ENCODE assay signal across 1 cellular context in the genomic region with DNA sequence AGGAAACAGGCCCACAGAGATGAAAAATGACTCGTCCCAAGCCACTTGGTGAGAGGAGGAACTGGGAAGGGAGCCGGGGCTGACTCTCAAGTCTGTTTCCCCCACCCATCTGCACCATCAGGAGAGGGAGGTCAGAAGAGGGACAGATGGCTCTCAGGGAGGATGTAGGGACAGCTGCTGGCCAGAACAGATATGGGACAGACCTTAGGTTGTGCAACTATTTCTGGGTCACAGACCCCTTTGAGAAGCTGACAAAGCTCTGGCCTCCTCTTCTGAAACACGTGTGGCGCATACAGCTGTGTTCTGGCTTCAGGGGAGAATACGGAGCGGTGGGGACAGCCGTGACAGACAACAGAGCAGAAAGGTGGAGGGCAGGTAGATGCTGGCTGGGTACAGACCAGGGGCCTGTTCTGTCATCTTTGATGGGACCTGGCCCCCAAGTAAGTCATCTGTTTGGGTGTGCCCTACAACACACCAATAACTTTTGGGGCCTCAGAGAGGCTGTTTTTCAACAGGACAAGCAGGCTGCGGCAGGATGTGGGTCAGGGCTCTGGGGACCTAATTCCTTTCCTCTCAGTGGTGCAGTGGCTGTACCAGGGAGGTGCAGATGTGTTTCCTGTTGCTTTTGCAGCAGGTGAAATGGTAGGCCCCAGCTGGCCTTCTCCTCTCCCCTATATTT.
TF ChIP-seq lines count a peak whose summit lies in the region.

No MANE protein-coding gene starts in this region.

TF ChIP-seq in K562, 482 proteins besides CTCF, POLR2A, EP300 and RAD21 (continues in another document):
- TF ChIP-seq MCM5 (IDR thresholded peaks at IDR 0.05; ENCODE audit: low read depth) (no peak), ZBED1 (IDR thresholded peaks at IDR 0.05) (no peak), TEAD4 (IDR thresholded peaks at IDR 0.05; ENCODE audit: low read length) (peak; percentile 97), TEAD4 (CRISPR knock-in tag; IDR thresholded peaks at IDR 0.05; ENCODE audit: borderline replicate concordance) (no peak), KHSRP (IDR thresholded peaks at IDR 0.05) (no peak; the same call in 1 of the 2 replicates), MCM7 (IDR thresholded peaks at IDR 0.05) (no peak; a peak in 1 of 4 replicates), PHF8 (IDR thresholded peaks at IDR 0.05; ENCODE audit: borderline replicate concordance, low read length) (no peak; the same call in 1 of the 2 replicates), NFATC3 (IDR thresholded peaks at IDR 0.05) (no peak), TCF3 (CRISPR knock-in tag; IDR thresholded peaks at IDR 0.05) (peak; percentile 99), ZBTB7A (IDR thresholded peaks at IDR 0.05; ENCODE audit: borderline replicate concordance, control insufficient read depth, low read depth, low read length) (peak; percentile 95), ZC3H4 (CRISPR knock-in tag; IDR thresholded peaks at IDR 0.05; ENCODE audit: borderline replicate concordance) (no peak), TAF9B (IDR thresholded peaks at IDR 0.05; ENCODE audit: partially characterized antibody) (no peak), MTF1 (CRISPR knock-in tag; IDR thresholded peaks at IDR 0.05; ENCODE audit: borderline replicate concordance) (no peak), ZNF217 (CRISPR knock-in tag; IDR thresholded peaks at IDR 0.05) (no peak), ZKSCAN1 (IDR thresholded peaks at IDR 0.05; ENCODE audit: low read depth, low read length) (peak; percentile 64; the same call in 1 of the 2 replicates), SAFB (IDR thresholded peaks at IDR 0.05; ENCODE audit: borderline replicate concordance, low read depth, low read length) (no peak), ELF1 (tag; IDR thresholded peaks at IDR 0.05) (no peak), ZNF184 (CRISPR knock-in tag; IDR thresholded peaks at IDR 0.05) (no peak), ZEB2 (IDR thresholded peaks at IDR 0.05) (peak; percentile 72), MYBL2 (IDR thresholded peaks at IDR 0.05; ENCODE audit: low read depth) (no peak), MYBL2 (CRISPR knock-in tag; IDR thresholded peaks at IDR 0.05; ENCODE audit: borderline replicate concordance) (no peak), HCFC1 (IDR thresholded peaks at IDR 0.05; ENCODE audit: low read depth, low read length) (no peak), STAT5B (CRISPR knock-in tag; IDR thresholded peaks at IDR 0.05) (no peak), LEF1 (IDR thresholded peaks at IDR 0.05) (peak; percentile 82), BRD4 (IDR thresholded peaks at IDR 0.05) (no peak), LCOR (CRISPR knock-in tag; IDR thresholded peaks at IDR 0.05) (peak; percentile 79; the same call in 1 of the 2 replicates), ARID1B (IDR thresholded peaks at IDR 0.05) (peak; percentile 97), ZNF274 (IDR thresholded peaks at IDR 0.05; ENCODE audit: borderline replicate concordance, low read depth, low read length) (peak; percentile 29; the same call in 1 of the 2 replicates), ZNF696 (CRISPR knock-in tag; conservative IDR thresholded peaks at IDR 0.05) (no peak), RHOXF2B (CRISPR knock-in tag; conservative IDR thresholded peaks at IDR 0.05) (no peak), FOXK2 (conservative IDR thresholded peaks at IDR 0.05 in 1 of 2, IDR thresholded peaks at IDR 0.05 in 1 of 2; ENCODE audit: low read depth in 2 of 2) (peak in 1 of 2 experiments; percentile 18; a peak in 1 of 4 replicates), HEY1 (CRISPR knock-in tag; IDR thresholded peaks at IDR 0.05; ENCODE audit: borderline replicate concordance) (no peak), ZNF239 (CRISPR knock-in tag; IDR thresholded peaks at IDR 0.05) (no peak; the same call in 1 of the 2 replicates), BRF1 (IDR thresholded peaks at IDR 0.05; ENCODE audit: borderline replicate concordance, extremely low read depth, insufficient read length) (no peak), PRMT5 (CRISPR knock-in tag; IDR thresholded peaks at IDR 0.05) (no peak), RBM17 (IDR thresholded peaks at IDR 0.05; ENCODE audit: borderline replicate concordance, low read depth, low read length) (no peak), SIX5 (IDR thresholded peaks at IDR 0.05; ENCODE audit: borderline replicate concordance in 1 of 2, insufficient read depth in 1 of 2, low read depth in 1 of 2, low read length in 2 of 2) (no peak), ZC3H11A (IDR thresholded peaks at IDR 0.05; ENCODE audit: low read depth, low read length) (no peak), ZNF584 (CRISPR knock-in tag; IDR thresholded peaks at IDR 0.05; ENCODE audit: low read depth) (peak; percentile 85), ILK (tag; IDR thresholded peaks at IDR 0.05; ENCODE audit: borderline replicate concordance, low read depth) (no peak), ZNF830 (CRISPR knock-in tag; IDR thresholded peaks at IDR 0.05) (no peak)
- TF ChIP-seq, protein P1, sequence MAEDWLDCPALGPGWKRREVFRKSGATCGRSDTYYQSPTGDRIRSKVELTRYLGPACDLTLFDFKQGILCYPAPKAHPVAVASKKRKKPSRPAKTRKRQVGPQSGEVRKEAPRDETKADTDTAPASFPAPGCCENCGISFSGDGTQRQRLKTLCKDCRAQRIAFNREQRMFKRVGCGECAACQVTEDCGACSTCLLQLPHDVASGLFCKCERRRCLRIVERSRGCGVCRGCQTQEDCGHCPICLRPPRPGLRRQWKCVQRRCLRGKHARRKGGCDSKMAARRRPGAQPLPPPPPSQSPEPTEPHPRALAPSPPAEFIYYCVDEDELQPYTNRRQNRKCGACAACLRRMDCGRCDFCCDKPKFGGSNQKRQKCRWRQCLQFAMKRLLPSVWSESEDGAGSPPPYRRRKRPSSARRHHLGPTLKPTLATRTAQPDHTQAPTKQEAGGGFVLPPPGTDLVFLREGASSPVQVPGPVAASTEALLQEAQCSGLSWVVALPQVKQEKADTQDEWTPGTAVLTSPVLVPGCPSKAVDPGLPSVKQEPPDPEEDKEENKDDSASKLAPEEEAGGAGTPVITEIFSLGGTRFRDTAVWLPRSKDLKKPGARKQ (CRISPR knock-in tag; IDR thresholded peaks at IDR 0.05): no peak
- TF ChIP-seq, protein P2, sequence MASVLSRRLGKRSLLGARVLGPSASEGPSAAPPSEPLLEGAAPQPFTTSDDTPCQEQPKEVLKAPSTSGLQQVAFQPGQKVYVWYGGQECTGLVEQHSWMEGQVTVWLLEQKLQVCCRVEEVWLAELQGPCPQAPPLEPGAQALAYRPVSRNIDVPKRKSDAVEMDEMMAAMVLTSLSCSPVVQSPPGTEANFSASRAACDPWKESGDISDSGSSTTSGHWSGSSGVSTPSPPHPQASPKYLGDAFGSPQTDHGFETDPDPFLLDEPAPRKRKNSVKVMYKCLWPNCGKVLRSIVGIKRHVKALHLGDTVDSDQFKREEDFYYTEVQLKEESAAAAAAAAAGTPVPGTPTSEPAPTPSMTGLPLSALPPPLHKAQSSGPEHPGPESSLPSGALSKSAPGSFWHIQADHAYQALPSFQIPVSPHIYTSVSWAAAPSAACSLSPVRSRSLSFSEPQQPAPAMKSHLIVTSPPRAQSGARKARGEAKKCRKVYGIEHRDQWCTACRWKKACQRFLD (CRISPR knock-in tag; IDR thresholded peaks at IDR 0.05): peak; percentile 96
- TF ChIP-seq, protein P3, sequence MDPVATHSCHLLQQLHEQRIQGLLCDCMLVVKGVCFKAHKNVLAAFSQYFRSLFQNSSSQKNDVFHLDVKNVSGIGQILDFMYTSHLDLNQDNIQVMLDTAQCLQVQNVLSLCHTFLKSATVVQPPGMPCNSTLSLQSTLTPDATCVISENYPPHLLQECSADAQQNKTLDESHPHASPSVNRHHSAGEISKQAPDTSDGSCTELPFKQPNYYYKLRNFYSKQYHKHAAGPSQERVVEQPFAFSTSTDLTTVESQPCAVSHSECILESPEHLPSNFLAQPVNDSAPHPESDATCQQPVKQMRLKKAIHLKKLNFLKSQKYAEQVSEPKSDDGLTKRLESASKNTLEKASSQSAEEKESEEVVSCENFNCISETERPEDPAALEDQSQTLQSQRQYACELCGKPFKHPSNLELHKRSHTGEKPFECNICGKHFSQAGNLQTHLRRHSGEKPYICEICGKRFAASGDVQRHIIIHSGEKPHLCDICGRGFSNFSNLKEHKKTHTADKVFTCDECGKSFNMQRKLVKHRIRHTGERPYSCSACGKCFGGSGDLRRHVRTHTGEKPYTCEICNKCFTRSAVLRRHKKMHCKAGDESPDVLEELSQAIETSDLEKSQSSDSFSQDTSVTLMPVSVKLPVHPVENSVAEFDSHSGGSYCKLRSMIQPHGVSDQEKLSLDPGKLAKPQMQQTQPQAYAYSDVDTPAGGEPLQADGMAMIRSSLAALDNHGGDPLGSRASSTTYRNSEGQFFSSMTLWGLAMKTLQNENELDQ (CRISPR knock-in tag; IDR thresholded peaks at IDR 0.05; ENCODE audit: borderline replicate concordance): no peak
- TF ChIP-seq, protein P4, sequence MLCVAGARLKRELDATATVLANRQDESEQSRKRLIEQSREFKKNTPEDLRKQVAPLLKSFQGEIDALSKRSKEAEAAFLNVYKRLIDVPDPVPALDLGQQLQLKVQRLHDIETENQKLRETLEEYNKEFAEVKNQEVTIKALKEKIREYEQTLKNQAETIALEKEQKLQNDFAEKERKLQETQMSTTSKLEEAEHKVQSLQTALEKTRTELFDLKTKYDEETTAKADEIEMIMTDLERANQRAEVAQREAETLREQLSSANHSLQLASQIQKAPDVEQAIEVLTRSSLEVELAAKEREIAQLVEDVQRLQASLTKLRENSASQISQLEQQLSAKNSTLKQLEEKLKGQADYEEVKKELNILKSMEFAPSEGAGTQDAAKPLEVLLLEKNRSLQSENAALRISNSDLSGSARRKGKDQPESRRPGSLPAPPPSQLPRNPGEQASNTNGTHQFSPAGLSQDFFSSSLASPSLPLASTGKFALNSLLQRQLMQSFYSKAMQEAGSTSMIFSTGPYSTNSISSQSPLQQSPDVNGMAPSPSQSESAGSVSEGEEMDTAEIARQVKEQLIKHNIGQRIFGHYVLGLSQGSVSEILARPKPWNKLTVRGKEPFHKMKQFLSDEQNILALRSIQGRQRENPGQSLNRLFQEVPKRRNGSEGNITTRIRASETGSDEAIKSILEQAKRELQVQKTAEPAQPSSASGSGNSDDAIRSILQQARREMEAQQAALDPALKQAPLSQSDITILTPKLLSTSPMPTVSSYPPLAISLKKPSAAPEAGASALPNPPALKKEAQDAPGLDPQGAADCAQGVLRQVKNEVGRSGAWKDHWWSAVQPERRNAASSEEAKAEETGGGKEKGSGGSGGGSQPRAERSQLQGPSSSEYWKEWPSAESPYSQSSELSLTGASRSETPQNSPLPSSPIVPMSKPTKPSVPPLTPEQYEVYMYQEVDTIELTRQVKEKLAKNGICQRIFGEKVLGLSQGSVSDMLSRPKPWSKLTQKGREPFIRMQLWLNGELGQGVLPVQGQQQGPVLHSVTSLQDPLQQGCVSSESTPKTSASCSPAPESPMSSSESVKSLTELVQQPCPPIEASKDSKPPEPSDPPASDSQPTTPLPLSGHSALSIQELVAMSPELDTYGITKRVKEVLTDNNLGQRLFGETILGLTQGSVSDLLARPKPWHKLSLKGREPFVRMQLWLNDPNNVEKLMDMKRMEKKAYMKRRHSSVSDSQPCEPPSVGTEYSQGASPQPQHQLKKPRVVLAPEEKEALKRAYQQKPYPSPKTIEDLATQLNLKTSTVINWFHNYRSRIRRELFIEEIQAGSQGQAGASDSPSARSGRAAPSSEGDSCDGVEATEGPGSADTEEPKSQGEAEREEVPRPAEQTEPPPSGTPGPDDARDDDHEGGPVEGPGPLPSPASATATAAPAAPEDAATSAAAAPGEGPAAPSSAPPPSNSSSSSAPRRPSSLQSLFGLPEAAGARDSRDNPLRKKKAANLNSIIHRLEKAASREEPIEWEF (CRISPR knock-in tag; IDR thresholded peaks at IDR 0.05): 0 out of 2 replicates have a peak, but pooled peaks have one; percentile 31
- TF ChIP-seq, protein P5, sequence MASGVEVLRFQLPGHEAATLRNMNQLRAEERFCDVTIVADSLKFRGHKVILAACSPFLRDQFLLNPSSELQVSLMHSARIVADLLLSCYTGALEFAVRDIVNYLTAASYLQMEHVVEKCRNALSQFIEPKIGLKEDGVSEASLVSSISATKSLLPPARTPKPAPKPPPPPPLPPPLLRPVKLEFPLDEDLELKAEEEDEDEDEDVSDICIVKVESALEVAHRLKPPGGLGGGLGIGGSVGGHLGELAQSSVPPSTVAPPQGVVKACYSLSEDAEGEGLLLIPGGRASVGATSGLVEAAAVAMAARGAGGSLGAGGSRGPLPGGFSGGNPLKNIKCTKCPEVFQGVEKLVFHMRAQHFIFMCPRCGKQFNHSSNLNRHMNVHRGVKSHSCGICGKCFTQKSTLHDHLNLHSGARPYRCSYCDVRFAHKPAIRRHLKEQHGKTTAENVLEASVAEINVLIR (CRISPR knock-in tag; IDR thresholded peaks at IDR 0.05): 0 out of 2 replicates have a peak, but pooled peaks have one; percentile 29
- TF ChIP-seq, protein P6, sequence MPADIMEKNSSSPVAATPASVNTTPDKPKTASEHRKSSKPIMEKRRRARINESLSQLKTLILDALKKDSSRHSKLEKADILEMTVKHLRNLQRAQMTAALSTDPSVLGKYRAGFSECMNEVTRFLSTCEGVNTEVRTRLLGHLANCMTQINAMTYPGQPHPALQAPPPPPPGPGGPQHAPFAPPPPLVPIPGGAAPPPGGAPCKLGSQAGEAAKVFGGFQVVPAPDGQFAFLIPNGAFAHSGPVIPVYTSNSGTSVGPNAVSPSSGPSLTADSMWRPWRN (IDR thresholded peaks at IDR 0.05; ENCODE audit: low read depth): 0 out of 2 replicates have a peak, but pooled peaks have one; percentile 46
- TF ChIP-seq, protein P7, sequence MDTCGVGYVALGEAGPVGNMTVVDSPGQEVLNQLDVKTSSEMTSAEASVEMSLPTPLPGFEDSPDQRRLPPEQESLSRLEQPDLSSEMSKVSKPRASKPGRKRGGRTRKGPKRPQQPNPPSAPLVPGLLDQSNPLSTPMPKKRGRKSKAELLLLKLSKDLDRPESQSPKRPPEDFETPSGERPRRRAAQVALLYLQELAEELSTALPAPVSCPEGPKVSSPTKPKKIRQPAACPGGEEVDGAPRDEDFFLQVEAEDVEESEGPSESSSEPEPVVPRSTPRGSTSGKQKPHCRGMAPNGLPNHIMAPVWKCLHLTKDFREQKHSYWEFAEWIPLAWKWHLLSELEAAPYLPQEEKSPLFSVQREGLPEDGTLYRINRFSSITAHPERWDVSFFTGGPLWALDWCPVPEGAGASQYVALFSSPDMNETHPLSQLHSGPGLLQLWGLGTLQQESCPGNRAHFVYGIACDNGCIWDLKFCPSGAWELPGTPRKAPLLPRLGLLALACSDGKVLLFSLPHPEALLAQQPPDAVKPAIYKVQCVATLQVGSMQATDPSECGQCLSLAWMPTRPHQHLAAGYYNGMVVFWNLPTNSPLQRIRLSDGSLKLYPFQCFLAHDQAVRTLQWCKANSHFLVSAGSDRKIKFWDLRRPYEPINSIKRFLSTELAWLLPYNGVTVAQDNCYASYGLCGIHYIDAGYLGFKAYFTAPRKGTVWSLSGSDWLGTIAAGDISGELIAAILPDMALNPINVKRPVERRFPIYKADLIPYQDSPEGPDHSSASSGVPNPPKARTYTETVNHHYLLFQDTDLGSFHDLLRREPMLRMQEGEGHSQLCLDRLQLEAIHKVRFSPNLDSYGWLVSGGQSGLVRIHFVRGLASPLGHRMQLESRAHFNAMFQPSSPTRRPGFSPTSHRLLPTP (IDR thresholded peaks at IDR 0.05; ENCODE audit: borderline replicate concordance, extremely low read depth, insufficient read length): no peak
- TF ChIP-seq, protein P8, sequence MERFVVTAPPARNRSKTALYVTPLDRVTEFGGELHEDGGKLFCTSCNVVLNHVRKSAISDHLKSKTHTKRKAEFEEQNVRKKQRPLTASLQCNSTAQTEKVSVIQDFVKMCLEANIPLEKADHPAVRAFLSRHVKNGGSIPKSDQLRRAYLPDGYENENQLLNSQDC (CRISPR knock-in tag; IDR thresholded peaks at IDR 0.05): no peak
